ENCODE assay signal across 1 cellular context in the genomic region with DNA sequence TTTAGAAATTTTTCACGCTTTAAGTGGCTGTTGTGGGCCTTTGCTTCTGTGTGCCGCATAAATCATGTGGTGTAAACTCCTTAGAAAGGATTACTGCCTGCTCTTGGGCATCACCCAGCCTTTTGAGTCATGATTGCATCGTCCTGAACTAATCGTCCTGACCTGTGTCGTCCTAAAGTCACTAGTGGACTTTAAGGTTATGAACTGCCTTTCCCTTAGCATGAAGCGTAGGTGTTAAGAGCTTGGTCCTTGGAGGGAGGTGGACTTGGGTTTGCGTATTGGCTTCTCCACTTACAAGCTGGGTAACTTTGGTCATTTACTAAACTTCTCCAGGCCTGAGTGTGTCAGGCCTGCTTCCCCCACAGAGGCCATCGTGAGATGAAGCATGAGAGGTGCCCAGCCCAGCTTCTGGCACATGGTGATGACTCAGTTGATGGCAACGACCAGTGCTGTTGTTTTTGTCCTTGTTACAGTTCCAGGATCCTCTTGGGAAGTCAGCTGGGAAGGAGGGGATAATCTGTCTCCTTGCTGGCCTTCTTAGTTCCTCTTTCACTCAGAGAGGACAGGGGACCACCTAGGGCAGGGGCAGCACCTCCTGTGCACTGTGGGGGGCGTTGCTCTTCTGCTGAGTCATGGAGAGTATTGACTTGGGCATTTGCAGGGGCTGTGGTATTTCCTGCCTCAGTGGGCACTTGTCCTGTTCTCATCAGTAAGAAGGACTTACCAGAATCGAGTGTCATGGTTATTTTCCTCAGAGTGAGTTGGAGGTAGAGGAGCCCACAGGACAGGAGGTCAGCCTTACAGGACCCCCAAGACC.
TF ChIP-seq lines count a peak whose summit lies in the region.

No MANE protein-coding gene starts in this region.

TF ChIP-seq in K562, 482 proteins besides CTCF, POLR2A, EP300 and RAD21 (continues in another document):
- TF ChIP-seq, protein P1, sequence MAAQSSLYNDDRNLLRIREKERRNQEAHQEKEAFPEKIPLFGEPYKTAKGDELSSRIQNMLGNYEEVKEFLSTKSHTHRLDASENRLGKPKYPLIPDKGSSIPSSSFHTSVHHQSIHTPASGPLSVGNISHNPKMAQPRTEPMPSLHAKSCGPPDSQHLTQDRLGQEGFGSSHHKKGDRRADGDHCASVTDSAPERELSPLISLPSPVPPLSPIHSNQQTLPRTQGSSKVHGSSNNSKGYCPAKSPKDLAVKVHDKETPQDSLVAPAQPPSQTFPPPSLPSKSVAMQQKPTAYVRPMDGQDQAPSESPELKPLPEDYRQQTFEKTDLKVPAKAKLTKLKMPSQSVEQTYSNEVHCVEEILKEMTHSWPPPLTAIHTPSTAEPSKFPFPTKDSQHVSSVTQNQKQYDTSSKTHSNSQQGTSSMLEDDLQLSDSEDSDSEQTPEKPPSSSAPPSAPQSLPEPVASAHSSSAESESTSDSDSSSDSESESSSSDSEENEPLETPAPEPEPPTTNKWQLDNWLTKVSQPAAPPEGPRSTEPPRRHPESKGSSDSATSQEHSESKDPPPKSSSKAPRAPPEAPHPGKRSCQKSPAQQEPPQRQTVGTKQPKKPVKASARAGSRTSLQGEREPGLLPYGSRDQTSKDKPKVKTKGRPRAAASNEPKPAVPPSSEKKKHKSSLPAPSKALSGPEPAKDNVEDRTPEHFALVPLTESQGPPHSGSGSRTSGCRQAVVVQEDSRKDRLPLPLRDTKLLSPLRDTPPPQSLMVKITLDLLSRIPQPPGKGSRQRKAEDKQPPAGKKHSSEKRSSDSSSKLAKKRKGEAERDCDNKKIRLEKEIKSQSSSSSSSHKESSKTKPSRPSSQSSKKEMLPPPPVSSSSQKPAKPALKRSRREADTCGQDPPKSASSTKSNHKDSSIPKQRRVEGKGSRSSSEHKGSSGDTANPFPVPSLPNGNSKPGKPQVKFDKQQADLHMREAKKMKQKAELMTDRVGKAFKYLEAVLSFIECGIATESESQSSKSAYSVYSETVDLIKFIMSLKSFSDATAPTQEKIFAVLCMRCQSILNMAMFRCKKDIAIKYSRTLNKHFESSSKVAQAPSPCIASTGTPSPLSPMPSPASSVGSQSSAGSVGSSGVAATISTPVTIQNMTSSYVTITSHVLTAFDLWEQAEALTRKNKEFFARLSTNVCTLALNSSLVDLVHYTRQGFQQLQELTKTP (IDR thresholded peaks at IDR 0.05; ENCODE audit: low read depth in 1 of 2, partially characterized antibody in 2 of 2), result no peak
- TF ChIP-seq, protein P2, sequence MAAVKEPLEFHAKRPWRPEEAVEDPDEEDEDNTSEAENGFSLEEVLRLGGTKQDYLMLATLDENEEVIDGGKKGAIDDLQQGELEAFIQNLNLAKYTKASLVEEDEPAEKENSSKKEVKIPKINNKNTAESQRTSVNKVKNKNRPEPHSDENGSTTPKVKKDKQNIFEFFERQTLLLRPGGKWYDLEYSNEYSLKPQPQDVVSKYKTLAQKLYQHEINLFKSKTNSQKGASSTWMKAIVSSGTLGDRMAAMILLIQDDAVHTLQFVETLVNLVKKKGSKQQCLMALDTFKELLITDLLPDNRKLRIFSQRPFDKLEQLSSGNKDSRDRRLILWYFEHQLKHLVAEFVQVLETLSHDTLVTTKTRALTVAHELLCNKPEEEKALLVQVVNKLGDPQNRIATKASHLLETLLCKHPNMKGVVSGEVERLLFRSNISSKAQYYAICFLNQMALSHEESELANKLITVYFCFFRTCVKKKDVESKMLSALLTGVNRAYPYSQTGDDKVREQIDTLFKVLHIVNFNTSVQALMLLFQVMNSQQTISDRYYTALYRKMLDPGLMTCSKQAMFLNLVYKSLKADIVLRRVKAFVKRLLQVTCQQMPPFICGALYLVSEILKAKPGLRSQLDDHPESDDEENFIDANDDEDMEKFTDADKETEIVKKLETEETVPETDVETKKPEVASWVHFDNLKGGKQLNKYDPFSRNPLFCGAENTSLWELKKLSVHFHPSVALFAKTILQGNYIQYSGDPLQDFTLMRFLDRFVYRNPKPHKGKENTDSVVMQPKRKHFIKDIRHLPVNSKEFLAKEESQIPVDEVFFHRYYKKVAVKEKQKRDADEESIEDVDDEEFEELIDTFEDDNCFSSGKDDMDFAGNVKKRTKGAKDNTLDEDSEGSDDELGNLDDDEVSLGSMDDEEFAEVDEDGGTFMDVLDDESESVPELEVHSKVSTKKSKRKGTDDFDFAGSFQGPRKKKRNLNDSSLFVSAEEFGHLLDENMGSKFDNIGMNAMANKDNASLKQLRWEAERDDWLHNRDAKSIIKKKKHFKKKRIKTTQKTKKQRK (IDR thresholded peaks at IDR 0.05; ENCODE audit: borderline replicate concordance, low read depth, low read length), result no peak
- TF ChIP-seq, protein P3, sequence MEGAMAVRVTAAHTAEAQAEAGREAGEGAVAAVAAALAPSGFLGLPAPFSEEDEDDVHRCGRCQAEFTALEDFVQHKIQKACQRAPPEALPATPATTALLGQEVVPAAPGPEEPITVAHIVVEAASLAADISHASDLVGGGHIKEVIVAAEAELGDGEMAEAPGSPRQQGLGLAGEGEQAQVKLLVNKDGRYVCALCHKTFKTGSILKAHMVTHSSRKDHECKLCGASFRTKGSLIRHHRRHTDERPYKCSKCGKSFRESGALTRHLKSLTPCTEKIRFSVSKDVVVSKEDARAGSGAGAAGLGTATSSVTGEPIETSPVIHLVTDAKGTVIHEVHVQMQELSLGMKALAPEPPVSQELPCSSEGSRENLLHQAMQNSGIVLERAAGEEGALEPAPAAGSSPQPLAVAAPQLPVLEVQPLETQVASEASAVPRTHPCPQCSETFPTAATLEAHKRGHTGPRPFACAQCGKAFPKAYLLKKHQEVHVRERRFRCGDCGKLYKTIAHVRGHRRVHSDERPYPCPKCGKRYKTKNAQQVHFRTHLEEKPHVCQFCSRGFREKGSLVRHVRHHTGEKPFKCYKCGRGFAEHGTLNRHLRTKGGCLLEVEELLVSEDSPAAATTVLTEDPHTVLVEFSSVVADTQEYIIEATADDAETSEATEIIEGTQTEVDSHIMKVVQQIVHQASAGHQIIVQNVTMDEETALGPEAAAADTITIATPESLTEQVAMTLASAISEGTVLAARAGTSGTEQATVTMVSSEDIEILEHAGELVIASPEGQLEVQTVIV (CRISPR knock-in tag; IDR thresholded peaks at IDR 0.05; ENCODE audit: borderline replicate concordance), result no peak
- TF ChIP-seq RBM34 (IDR thresholded peaks at IDR 0.05; ENCODE audit: borderline replicate concordance, insufficient read depth, low read length), result no peak
- TF ChIP-seq PRPF4 (IDR thresholded peaks at IDR 0.05; ENCODE audit: insufficient read depth, low read depth, low read length, poor library complexity, severe bottlenecking), result no peak
- TF ChIP-seq ZNF282 (CRISPR knock-in tag; IDR thresholded peaks at IDR 0.05), result no peak
- no peak for TF ChIP-seq LCOR (CRISPR knock-in tag; IDR thresholded peaks at IDR 0.05)
- no peak for TF ChIP-seq SMAD2 (IDR thresholded peaks at IDR 0.05; ENCODE audit: low read depth, low read length)
- no peak for TF ChIP-seq ZNF766 (CRISPR knock-in tag; conservative IDR thresholded peaks at IDR 0.05)
- TF ChIP-seq SMARCE1 (IDR thresholded peaks at IDR 0.05), result no peak
- TF ChIP-seq SMAD1 (IDR thresholded peaks at IDR 0.05; ENCODE audit: low read depth, low read length, partially characterized antibody), result no peak
- TF ChIP-seq MCM2 (IDR thresholded peaks at IDR 0.05; ENCODE audit: low read depth), result no peak
- no peak for TF ChIP-seq HMGN3 (IDR thresholded peaks at IDR 0.05; ENCODE audit: borderline replicate concordance, extremely low read depth, insufficient read length, low read depth, low read length)
- TF ChIP-seq, protein P4, sequence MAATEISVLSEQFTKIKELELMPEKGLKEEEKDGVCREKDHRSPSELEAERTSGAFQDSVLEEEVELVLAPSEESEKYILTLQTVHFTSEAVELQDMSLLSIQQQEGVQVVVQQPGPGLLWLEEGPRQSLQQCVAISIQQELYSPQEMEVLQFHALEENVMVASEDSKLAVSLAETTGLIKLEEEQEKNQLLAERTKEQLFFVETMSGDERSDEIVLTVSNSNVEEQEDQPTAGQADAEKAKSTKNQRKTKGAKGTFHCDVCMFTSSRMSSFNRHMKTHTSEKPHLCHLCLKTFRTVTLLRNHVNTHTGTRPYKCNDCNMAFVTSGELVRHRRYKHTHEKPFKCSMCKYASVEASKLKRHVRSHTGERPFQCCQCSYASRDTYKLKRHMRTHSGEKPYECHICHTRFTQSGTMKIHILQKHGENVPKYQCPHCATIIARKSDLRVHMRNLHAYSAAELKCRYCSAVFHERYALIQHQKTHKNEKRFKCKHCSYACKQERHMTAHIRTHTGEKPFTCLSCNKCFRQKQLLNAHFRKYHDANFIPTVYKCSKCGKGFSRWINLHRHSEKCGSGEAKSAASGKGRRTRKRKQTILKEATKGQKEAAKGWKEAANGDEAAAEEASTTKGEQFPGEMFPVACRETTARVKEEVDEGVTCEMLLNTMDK (IDR thresholded peaks at IDR 0.05; ENCODE audit: borderline replicate concordance, insufficient read depth, low read depth, low read length, poor library complexity, severe bottlenecking), result peak; percentile 10
- TF ChIP-seq RB1 (IDR thresholded peaks at IDR 0.05; ENCODE audit: low read depth), result no peak
- TF ChIP-seq, protein P5, sequence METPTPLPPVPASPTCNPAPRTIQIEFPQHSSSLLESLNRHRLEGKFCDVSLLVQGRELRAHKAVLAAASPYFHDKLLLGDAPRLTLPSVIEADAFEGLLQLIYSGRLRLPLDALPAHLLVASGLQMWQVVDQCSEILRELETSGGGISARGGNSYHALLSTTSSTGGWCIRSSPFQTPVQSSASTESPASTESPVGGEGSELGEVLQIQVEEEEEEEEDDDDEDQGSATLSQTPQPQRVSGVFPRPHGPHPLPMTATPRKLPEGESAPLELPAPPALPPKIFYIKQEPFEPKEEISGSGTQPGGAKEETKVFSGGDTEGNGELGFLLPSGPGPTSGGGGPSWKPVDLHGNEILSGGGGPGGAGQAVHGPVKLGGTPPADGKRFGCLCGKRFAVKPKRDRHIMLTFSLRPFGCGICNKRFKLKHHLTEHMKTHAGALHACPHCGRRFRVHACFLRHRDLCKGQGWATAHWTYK (CRISPR knock-in tag; IDR thresholded peaks at IDR 0.05), result no peak
- TF ChIP-seq KLF10 (CRISPR knock-in tag; IDR thresholded peaks at IDR 0.05), result no peak
- TF ChIP-seq BMI1 (IDR thresholded peaks at IDR 0.05; ENCODE audit: low read length), result no peak
- TF ChIP-seq GTF2A2 (tag; IDR thresholded peaks at IDR 0.05), result no peak
- no peak for TF ChIP-seq POLR2H (tag; IDR thresholded peaks at IDR 0.05; ENCODE audit: low read depth)
- TF ChIP-seq C11orf30 (IDR thresholded peaks at IDR 0.05; ENCODE audit: low read depth), result peak; percentile 29
- TF ChIP-seq, protein P6, sequence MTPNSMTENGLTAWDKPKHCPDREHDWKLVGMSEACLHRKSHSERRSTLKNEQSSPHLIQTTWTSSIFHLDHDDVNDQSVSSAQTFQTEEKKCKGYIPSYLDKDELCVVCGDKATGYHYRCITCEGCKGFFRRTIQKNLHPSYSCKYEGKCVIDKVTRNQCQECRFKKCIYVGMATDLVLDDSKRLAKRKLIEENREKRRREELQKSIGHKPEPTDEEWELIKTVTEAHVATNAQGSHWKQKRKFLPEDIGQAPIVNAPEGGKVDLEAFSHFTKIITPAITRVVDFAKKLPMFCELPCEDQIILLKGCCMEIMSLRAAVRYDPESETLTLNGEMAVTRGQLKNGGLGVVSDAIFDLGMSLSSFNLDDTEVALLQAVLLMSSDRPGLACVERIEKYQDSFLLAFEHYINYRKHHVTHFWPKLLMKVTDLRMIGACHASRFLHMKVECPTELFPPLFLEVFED (CRISPR knock-in tag; conservative IDR thresholded peaks at IDR 0.05), result no peak
- TF ChIP-seq FOXM1 (IDR thresholded peaks at IDR 0.05; ENCODE audit: low read depth), result no peak
- TF ChIP-seq FOXM1 (CRISPR knock-in tag; IDR thresholded peaks at IDR 0.05; ENCODE audit: low read depth), result no peak
- no peak for TF ChIP-seq RAD51 (IDR thresholded peaks at IDR 0.05; ENCODE audit: borderline replicate concordance, low read depth)
- TF ChIP-seq ETV5 (CRISPR knock-in tag; IDR thresholded peaks at IDR 0.05; ENCODE audit: low read depth), result no peak
- no peak for TF ChIP-seq ZNF133 (CRISPR knock-in tag; IDR thresholded peaks at IDR 0.05)
- TF ChIP-seq, protein P7, sequence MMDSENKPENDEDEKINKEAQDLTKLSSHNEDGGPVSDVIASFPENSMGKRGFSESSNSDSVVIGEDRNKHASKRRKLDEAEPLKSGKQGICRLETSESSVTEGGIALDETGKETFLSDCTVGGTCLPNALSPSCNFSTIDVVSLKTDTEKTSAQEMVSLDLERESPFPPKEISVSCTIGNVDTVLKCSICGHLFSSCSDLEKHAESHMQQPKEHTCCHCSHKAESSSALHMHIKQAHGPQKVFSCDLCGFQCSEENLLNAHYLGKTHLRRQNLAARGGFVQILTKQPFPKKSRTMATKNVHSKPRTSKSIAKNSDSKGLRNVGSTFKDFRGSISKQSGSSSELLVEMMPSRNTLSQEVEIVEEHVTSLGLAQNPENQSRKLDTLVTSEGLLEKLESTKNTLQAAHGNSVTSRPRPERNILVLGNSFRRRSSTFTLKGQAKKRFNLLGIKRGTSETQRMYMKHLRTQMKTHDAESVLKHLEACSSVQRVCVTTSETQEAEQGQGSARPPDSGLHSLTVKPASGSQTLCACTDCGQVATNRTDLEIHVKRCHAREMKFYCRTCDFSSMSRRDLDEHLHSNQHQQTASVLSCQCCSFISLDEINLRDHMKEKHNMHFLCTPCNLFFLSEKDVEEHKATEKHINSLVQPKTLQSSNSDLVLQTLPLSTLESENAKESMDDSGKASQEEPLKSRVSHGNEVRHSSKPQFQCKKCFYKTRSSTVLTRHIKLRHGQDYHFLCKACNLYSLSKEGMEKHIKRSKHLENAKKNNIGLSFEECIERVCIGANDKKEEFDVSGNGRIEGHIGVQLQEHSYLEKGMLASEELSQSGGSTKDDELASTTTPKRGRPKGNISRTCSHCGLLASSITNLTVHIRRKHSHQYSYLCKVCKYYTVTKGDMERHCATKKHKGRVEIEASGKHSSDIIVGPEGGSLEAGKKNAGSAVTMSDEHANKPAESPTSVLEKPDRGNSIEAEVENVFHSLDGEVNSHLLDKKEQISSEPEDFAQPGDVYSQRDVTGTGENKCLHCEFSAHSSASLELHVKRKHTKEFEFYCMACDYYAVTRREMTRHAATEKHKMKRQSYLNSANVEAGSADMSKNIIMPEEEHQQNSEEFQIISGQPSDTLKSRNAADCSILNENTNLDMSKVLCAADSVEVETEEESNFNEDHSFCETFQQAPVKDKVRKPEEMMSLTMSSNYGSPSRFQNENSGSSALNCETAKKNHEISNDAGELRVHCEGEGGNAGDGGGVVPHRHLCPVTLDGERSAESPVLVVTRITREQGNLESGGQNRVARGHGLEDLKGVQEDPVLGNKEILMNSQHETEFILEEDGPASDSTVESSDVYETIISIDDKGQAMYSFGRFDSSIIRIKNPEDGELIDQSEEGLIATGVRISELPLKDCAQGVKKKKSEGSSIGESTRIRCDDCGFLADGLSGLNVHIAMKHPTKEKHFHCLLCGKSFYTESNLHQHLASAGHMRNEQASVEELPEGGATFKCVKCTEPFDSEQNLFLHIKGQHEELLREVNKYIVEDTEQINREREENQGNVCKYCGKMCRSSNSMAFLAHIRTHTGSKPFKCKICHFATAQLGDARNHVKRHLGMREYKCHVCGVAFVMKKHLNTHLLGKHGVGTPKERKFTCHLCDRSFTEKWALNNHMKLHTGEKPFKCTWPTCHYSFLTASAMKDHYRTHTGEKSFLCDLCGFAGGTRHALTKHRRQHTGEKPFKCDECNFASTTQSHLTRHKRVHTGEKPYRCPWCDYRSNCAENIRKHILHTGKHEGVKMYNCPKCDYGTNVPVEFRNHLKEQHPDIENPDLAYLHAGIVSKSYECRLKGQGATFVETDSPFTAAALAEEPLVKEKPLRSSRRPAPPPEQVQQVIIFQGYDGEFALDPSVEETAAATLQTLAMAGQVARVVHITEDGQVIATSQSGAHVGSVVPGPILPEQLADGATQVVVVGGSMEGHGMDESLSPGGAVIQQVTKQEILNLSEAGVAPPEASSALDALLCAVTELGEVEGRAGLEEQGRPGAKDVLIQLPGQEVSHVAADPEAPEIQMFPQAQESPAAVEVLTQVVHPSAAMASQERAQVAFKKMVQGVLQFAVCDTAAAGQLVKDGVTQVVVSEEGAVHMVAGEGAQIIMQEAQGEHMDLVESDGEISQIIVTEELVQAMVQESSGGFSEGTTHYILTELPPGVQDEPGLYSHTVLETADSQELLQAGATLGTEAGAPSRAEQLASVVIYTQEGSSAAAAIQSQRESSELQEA (IDR thresholded peaks at IDR 0.05; ENCODE audit: low read depth), result no peak
